In the genomic region with DNA sequence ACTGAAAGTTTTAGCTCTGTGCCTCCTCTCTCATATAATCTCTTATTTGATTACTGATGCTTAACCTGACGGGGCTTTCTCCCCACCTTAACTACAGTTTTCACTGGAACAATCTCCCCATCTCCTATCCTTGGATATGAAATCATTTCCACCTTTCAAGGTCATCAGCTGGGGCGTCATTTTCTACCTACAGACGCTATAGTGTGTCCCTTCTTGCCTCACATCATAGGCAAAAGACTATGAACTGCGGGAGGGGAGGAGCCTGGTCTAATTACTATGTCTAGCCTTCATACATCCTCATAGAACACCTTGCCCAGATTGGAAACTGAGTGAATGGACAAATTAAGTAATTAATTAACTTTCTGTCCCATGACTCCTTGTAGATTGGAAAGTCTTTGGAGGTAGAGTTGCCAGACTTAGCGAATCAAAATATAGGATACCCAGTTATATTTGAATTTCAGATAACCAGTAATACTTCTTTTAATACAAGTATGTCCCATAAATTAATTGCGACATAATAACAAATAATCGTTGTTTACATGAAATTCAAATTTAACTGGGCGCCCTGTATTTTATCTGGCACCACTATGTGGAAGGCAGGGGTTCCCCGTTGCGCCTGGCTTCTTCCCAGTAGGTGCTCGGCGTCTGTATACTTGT, we compare ENCODE assay signal across 8 cellular contexts. TPM values are rescaled to one million over a fixed set of nuclear protein-coding genes. Genes with fewer than 3 reads are reported as not detected.
DNase-seq lines count a peak whose midpoint lies in the region; ATAC-seq and TF ChIP-seq lines count a peak whose summit lies in the region.

No MANE protein-coding gene starts in this region.

- H3K4me1 ChIP-seq in body of pancreas: peaks cover 12% of the 10 kb centered on the region
- H3K4me1 ChIP-seq in right lobe of liver: peaks cover 0 to 10% (median 0%) of the 10 kb centered on the region in 4 donors
- peaks cover 4 to 10% (median 8%) of the 10 kb centered on the region in 4 donors for H3K4me1 ChIP-seq in upper lobe of left lung

- ATAC-seq in HG03565 (IDR thresholded peaks at IDR 0.05; ENCODE audit: unreplicated experiment) (peak; percentile 23), body of pancreas (no peak), right lobe of liver (peak; percentile 52 to 69 (median 66)), upper lobe of left lung (ENCODE audit: low FRiP score in 2 of 2) (peak in 1 of 2 donors; percentile 73), GM18520 (IDR thresholded peaks at IDR 0.05; ENCODE audit: unreplicated experiment) (no peak)

- no peaks in the 10 kb centered on the region for H3K27me3 Mint-ChIP-seq in activated CD4-positive, alpha-beta T cell treated with anti-CD3 and anti-CD28 coated beads, Interleukin-2, amount 10 ng/mL, durations not matched to agents 7 days and 5 days

- DNase-seq in activated CD4-positive, alpha-beta T cell treated with anti-CD3 and anti-CD28 coated beads, Interleukin-2, amount 10 ng/mL, durations not matched to agents 7 days and 5 days: no peak
- DNase-seq in activated CD4-positive, alpha-beta T cell treated with anti-CD3 and anti-CD28 coated beads, Interleukin-2, amount 50 U/mL, for 1 hour: no peak
- DNase-seq in body of pancreas (no peak), right lobe of liver (no peak), upper lobe of left lung (no peak), SIG-M5 (lab: John Stamatoyannopoulos, UW) (no peak)

- H3K27ac Mint-ChIP-seq in activated CD4-positive, alpha-beta T cell treated with anti-CD3 and anti-CD28 coated beads, Interleukin-2, amount 10 ng/mL, durations not matched to agents 7 days and 5 days: peak overlapping the region; percentile 96

- TF ChIP-seq CTCF in body of pancreas (IDR thresholded peaks at IDR 0.05): no peak
- TF ChIP-seq CTCF in right lobe of liver (IDR thresholded peaks at IDR 0.05): no peak
- TF ChIP-seq CTCF in upper lobe of left lung (IDR thresholded peaks at IDR 0.05): no peak

- no peak for TF ChIP-seq POLR2A in body of pancreas (IDR thresholded peaks at IDR 0.05)
- TF ChIP-seq POLR2A in right lobe of liver (IDR thresholded peaks at IDR 0.05): no peak
- no peak for TF ChIP-seq POLR2A in upper lobe of left lung (IDR thresholded peaks at IDR 0.05)

- H3K36me3 ChIP-seq in body of pancreas (replicated peaks in 1 of 2; ENCODE audit: insufficient read depth in 1 of 2, low read depth in 2 of 2) (no peaks in the 10 kb centered on the region), right lobe of liver (no peaks in the 10 kb centered on the region), upper lobe of left lung (no peaks in the 10 kb centered on the region)

- intact Hi-C loops in body of pancreas (cut with DNase I) (no loop called here), right lobe of liver (cut with DNase I) (no loop called here)

- H3K27me3 ChIP-seq in body of pancreas (no peaks in the 10 kb centered on the region), right lobe of liver (no peaks in the 10 kb centered on the region), upper lobe of left lung (no peaks in the 10 kb centered on the region)

- TF ChIP-seq EP300 in upper lobe of left lung (IDR thresholded peaks at IDR 0.05): no peak

- H3K4me3 ChIP-seq in body of pancreas (peak overlapping the region; percentile 27 to 45), right lobe of liver (peak overlapping the region; percentile 61 to 76 (median 71)), upper lobe of left lung (peak overlapping the region; percentile 41 to 74 (median 71))

- H3K9me3 ChIP-seq in body of pancreas (no peaks in the 10 kb centered on the region), right lobe of liver (no peaks in the 10 kb centered on the region), upper lobe of left lung (no peaks in the 10 kb centered on the region)

- 3 to 4% methylated on average over 10 to 12 of the region's 12 CpGs for WGBS in body of pancreas, 2 donors
- WGBS in right lobe of liver (ENCODE audit: insufficient coverage, low coverage, low lambda C conversion rate, missing lambda C conversion rate): 16% methylated on average over 12 of the region's 12 CpGs
- WGBS in upper lobe of left lung, 2 donors: 12 to 33% methylated on average over 12 of the region's 12 CpGs

- H3K27ac ChIP-seq in body of pancreas (peak overlapping the region; percentile 55 to 95 (median 78)), right lobe of liver (peak overlapping the region; percentile 62 to 83 (median 68)), upper lobe of left lung (peak overlapping the region; percentile 85 to 96 (median 91))

- POLR2A ChIA-PET in activated CD4-positive, alpha-beta T cell treated with anti-CD3 and anti-CD28 coated beads, Interleukin-2, amount 10 ng/mL, durations not matched to agents 7 days and 5 days (lab: Charles Lee): no interaction called here

- peaks cover 21% of the 10 kb centered on the region for H3K4me1 Mint-ChIP-seq in activated CD4-positive, alpha-beta T cell treated with anti-CD3 and anti-CD28 coated beads, Interleukin-2, amount 10 ng/mL, durations not matched to agents 7 days and 5 days

- H3K36me3 Mint-ChIP-seq in activated CD4-positive, alpha-beta T cell treated with anti-CD3 and anti-CD28 coated beads, Interleukin-2, amount 10 ng/mL, durations not matched to agents 7 days and 5 days (ENCODE audit: low read depth): peaks cover 3% of the 10 kb centered on the region

- CTCF ChIA-PET in activated CD4-positive, alpha-beta T cell treated with anti-CD3 and anti-CD28 coated beads, Interleukin-2, amount 10 ng/mL, durations not matched to agents 7 days and 5 days (lab: Charles Lee): no interaction called here

- no peaks in the 10 kb centered on the region for H3K9me3 Mint-ChIP-seq in activated CD4-positive, alpha-beta T cell treated with anti-CD3 and anti-CD28 coated beads, Interleukin-2, amount 10 ng/mL, durations not matched to agents 7 days and 5 days

- H3K4me3 Mint-ChIP-seq in activated CD4-positive, alpha-beta T cell treated with anti-CD3 and anti-CD28 coated beads, Interleukin-2, amount 10 ng/mL, durations not matched to agents 7 days and 5 days: peak overlapping the region; percentile 89

RNA-seq across cellular contexts. Expression of gene ATP6AP2, which starts 0.8 kb away (rescaled TPM):
- total RNA-seq in activated CD4-positive, alpha-beta T cell treated with anti-CD3 and anti-CD28 coated beads, Interleukin-2, amount 10 ng/mL, durations not matched to agents 7 days and 5 days: 10 to 100 TPM; 72.3 to 76.5 TPM
- 10 to 100 TPM; 36.8 to 56.7 TPM for total RNA-seq in body of pancreas
- 10 to 100 TPM; 44.0 to 63.1 (median 54.0) TPM for total RNA-seq in right lobe of liver
- total RNA-seq in upper lobe of left lung: 100 to 1,000 TPM in 3 of 6 donors, 10 to 100 TPM in 3; 35.6 to 132 (median 98.4) TPM

RNA-seq across cellular contexts. Expression of gene MPC1L, which starts 43.2 kb away (rescaled TPM):
- not detected for total RNA-seq in activated CD4-positive, alpha-beta T cell treated with anti-CD3 and anti-CD28 coated beads, Interleukin-2, amount 10 ng/mL, durations not matched to agents 7 days and 5 days
- total RNA-seq in body of pancreas (not detected), right lobe of liver (not detected), upper lobe of left lung (not detected)

Comparison
In these comparisons a context has a peak if more than half of its experiments do, and no peak if none do; other contexts are left out.
1. ATAC-seq: peak in HG03565 (single experiment) and right lobe of liver (4 of 4); none in body of pancreas (single experiment) and GM18520 (single experiment).
2. Peak in every context shown above with its lines, with median percentiles within 50 percentile points of each other: H3K27ac ChIP-seq and H3K4me3 ChIP-seq.